ENCODE assay signal across 17 cellular contexts in genomic region chr19:6229951-6230712, GRCh38. TPM values are rescaled to one million over a fixed set of nuclear protein-coding genes. Genes with fewer than 3 reads are reported as not detected.
A peak's percentile ranks its signal among the peaks of the same experiment; 100 is the strongest.
DNase-seq lines count a peak whose midpoint lies in the region; ATAC-seq and TF ChIP-seq lines count a peak whose summit lies in the region.
"Had no signal": no experiment of that assay in that cellular context is flagged by ENCODE, and none has a peak within 500 bp of the region (broad histone marks: within the 10 kb centered on the region; RNA-seq: fewer than 3 reads in every experiment).

No MANE protein-coding gene starts in this region.

- H2AFZ ChIP-seq in osteoblast (ENCODE audit: low read length) (no peak overlapping the region), PC-9 (no peak overlapping the region)
- H2AFZ ChIP-seq: parathyroid adenoma had no signal

- no peak for ATAC-seq in CD4-positive, CD25-positive, alpha-beta regulatory T cell (ENCODE audit: low read depth in 2 of 2)

- H3K36me3 ChIP-seq in CD4-positive, CD25-positive, alpha-beta regulatory T cell (ENCODE audit: control insufficient read depth, insufficient read depth, low read length): peaks cover 23% of the 10 kb centered on the region
- no peaks in the 10 kb centered on the region; the same call in none of the 2 replicates for H3K36me3 ChIP-seq in H7 (replicated peaks; ENCODE audit: control insufficient read depth, insufficient read depth, low read length)
- H3K36me3 ChIP-seq in osteoblast (ENCODE audit: insufficient read depth, low read length): peaks cover 26% of the 10 kb centered on the region
- no peaks in the 10 kb centered on the region for H3K36me3 ChIP-seq in PC-9 (ENCODE audit: low read depth)

- peak overlapping the region in 2 of 3 donors; percentile 33 to 86 for H3K27ac Mint-ChIP-seq in CD4-positive, CD25-positive, alpha-beta regulatory T cell
- H3K27ac Mint-ChIP-seq: activated naive CD8-positive, alpha-beta T cell treated with anti-CD3 and anti-CD28 coated beads for 36 hours; activated T-helper 2 cell treated with anti-CD3 and anti-CD28 coated beads, Interferon-gamma antibody, Interleukin-2, Interleukin-4, amounts not matched to agents 10 μg/mL and 5 μg/mL and 100 μg/mL, durations not matched to agents 14 hours and 24 hours and 36 hours had no signal

- H3K9me3 ChIP-seq in CD4-positive, CD25-positive, alpha-beta regulatory T cell (ENCODE audit: control insufficient read depth in 2 of 2, low read length in 2 of 2): no peaks in the 10 kb centered on the region
- H3K9me3 ChIP-seq in osteoblast (ENCODE audit: low read depth, low read length): no peaks in the 10 kb centered on the region
- H3K9me3 ChIP-seq in PC-9 (ENCODE audit: insufficient read depth, low read depth): no peaks in the 10 kb centered on the region
- H3K9me3 ChIP-seq: SK-N-SH, suprapubic skin, vagina had no signal

- H3K4me1 ChIP-seq in CD4-positive, CD25-positive, alpha-beta regulatory T cell (ENCODE audit: control insufficient read depth, insufficient read depth, low read length, poor library complexity, severe bottlenecking): no peaks in the 10 kb centered on the region
- H3K4me1 ChIP-seq in osteoblast (ENCODE audit: insufficient read depth, low read length) (peaks cover 33% of the 10 kb centered on the region), PC-9 (replicated peaks; ENCODE audit: insufficient read depth) (no peaks in the 10 kb centered on the region)

- H4K20me1 ChIP-seq in osteoblast (ENCODE audit: insufficient read depth, low read length): peaks cover 54% of the 10 kb centered on the region
- H4K20me1 ChIP-seq in PC-9 (ENCODE audit: insufficient read depth): no peaks in the 10 kb centered on the region; the same call in 1 of the 2 replicates

- H3K4me2 ChIP-seq in osteoblast (ENCODE audit: insufficient read depth, low read length): no peak overlapping the region
- H3K4me2 ChIP-seq in PC-9: no peak overlapping the region
- H3K4me2 ChIP-seq: SK-N-SH had no signal

- POLR2A ChIA-PET in PC-9 (lab: Charles Lee; ENCODE audit: unreplicated experiment): no interaction called here

- no peak overlapping the region for H3K4me3 ChIP-seq in CD4-positive, CD25-positive, alpha-beta regulatory T cell (ENCODE audit: low read depth, low read length)
- no peak overlapping the region for H3K4me3 ChIP-seq in H7 (ENCODE audit: insufficient read depth, low read depth, low read length)
- no peak overlapping the region for H3K4me3 ChIP-seq in epithelial cell of esophagus (ENCODE audit: low read length)
- no peak overlapping the region for H3K4me3 ChIP-seq in osteoblast (ENCODE audit: insufficient read depth, low read length)
- no peak overlapping the region for H3K4me3 ChIP-seq in PC-9
- H3K4me3 ChIP-seq: suprapubic skin, vagina had no signal

- peaks cover 0 to 2% (median 0%) of the 10 kb centered on the region in 7 donors for H3K9me3 Mint-ChIP-seq in CD4-positive, CD25-positive, alpha-beta regulatory T cell
- H3K9me3 Mint-ChIP-seq: activated naive CD8-positive, alpha-beta T cell treated with anti-CD3 and anti-CD28 coated beads for 36 hours; activated T-helper 2 cell treated with anti-CD3 and anti-CD28 coated beads, Interferon-gamma antibody, Interleukin-2, Interleukin-4, amounts not matched to agents 10 μg/mL and 5 μg/mL and 100 μg/mL, durations not matched to agents 14 hours and 24 hours and 36 hours; naive B cell had no signal

- H3K27me3 Mint-ChIP-seq in CD4-positive, CD25-positive, alpha-beta regulatory T cell: no peaks in the 10 kb centered on the region
- H3K27me3 Mint-ChIP-seq: activated naive CD8-positive, alpha-beta T cell treated with anti-CD3 and anti-CD28 coated beads for 36 hours; naive B cell had no signal

- DNase-seq in CD4-positive, CD25-positive, alpha-beta regulatory T cell: no peak
- DNase-seq in H7: peak; percentile 48
- DNase-seq in epithelial cell of esophagus (ENCODE audit: low read depth): peak; percentile 25
- DNase-seq in osteoblast (ENCODE audit: insufficient read length, low spot score, missing footprints): peak; percentile 30
- no peak for DNase-seq in GM13977 (ENCODE audit: low spot score)
- DNase-seq in cerebellar cortex (ENCODE audit: low spot score): no peak
- DNase-seq in PC-9: no peak
- DNase-seq: activated CD8-positive, alpha-beta memory T cell treated with anti-CD3 and anti-CD28 coated beads, Interleukin-2, amount 50 U/mL, for 48 hours; activated naive CD8-positive, alpha-beta T cell treated with anti-CD3 and anti-CD28 coated beads for 36 hours; naive B cell; NCI-H510A; SK-N-SH had no signal

- no peak overlapping the region for H3K4me3 Mint-ChIP-seq in CD4-positive, CD25-positive, alpha-beta regulatory T cell
- H3K4me3 Mint-ChIP-seq: activated naive CD8-positive, alpha-beta T cell treated with anti-CD3 and anti-CD28 coated beads for 36 hours had no signal

- H3K9me2 ChIP-seq in PC-9 (ENCODE audit: insufficient read depth): no peaks in the 10 kb centered on the region
- H3K9me2 ChIP-seq: SK-N-SH had no signal

- H3F3A ChIP-seq in PC-9 (ENCODE audit: insufficient read depth, low read depth): no peaks in the 10 kb centered on the region

- H3K27ac ChIP-seq in CD4-positive, CD25-positive, alpha-beta regulatory T cell (ENCODE audit: insufficient read depth, low read length, poor library complexity, severe bottlenecking): no peak overlapping the region
- no peak overlapping the region for H3K27ac ChIP-seq in osteoblast (ENCODE audit: low read depth, low read length)
- no peak overlapping the region for H3K27ac ChIP-seq in PC-9
- H3K27ac ChIP-seq: parathyroid adenoma, suprapubic skin, vagina, VCaP had no signal

- TF ChIP-seq CTCF in epithelial cell of esophagus (IDR thresholded peaks at IDR 0.05; ENCODE audit: insufficient read depth, low read depth, low read length, missing control alignments) (no peak), osteoblast (IDR thresholded peaks at IDR 0.05; ENCODE audit: extremely low read depth, low read depth, low read length) (no peak), GM13977 (IDR thresholded peaks at IDR 0.05; ENCODE audit: extremely low read depth, insufficient read depth, missing control alignments) (no peak), PC-9 (conservative IDR thresholded peaks at IDR 0.05) (no peak)

- CTCF ChIA-PET in PC-9 (lab: Charles Lee): no interaction called here

- in situ Hi-C loops in GM13977 (cut with MboI; ENCODE audit: low pct_unique_long_range_greater_than_20kb, low sequenced_read_pairs, unreplicated experiment): no loop called here

- intact Hi-C loops in PC-9 (cut with micrococcal nuclease; ENCODE audit: unreplicated experiment): no loop called here

- H3K4me1 Mint-ChIP-seq in CD4-positive, CD25-positive, alpha-beta regulatory T cell: peaks cover 0 to 20% (median 6%) of the 10 kb centered on the region in 4 donors

- H3K36me3 Mint-ChIP-seq in CD4-positive, CD25-positive, alpha-beta regulatory T cell: peaks cover 17% of the 10 kb centered on the region

- BruUV-seq in PC-9 (replicated peaks; lab: Mats Ljungman, UMichigan): no TSS peak

- H3K79me2 ChIP-seq in osteoblast (ENCODE audit: insufficient read depth, low read length) (peaks cover 74% of the 10 kb centered on the region), PC-9 (ENCODE audit: low read depth) (no peaks in the 10 kb centered on the region)

- no peaks in the 10 kb centered on the region for H3K27me3 ChIP-seq in CD4-positive, CD25-positive, alpha-beta regulatory T cell (ENCODE audit: control insufficient read depth, insufficient read depth, low read length)
- no peaks in the 10 kb centered on the region for H3K27me3 ChIP-seq in H7 (ENCODE audit: control insufficient read depth, insufficient read depth, low read length)
- H3K27me3 ChIP-seq in osteoblast (ENCODE audit: insufficient read depth, low read length): no peaks in the 10 kb centered on the region
- no peaks in the 10 kb centered on the region for H3K27me3 ChIP-seq in PC-9 (ENCODE audit: insufficient read depth, low read depth)
- H3K27me3 ChIP-seq: suprapubic skin, vagina had no signal

RNA-seq across cellular contexts. Expression of gene MLLT1, which starts 49.6 kb away (rescaled TPM):
- 35.6 TPM for total RNA-seq in CD4-positive, CD25-positive, alpha-beta regulatory T cell
- polyA plus RNA-seq in CD4-positive, CD25-positive, alpha-beta regulatory T cell: under 1 TPM; 0.45 to 0.79 (median 0.58) TPM
- 16.1 and 17.3 TPM in 2 replicates for total RNA-seq in H7 (2014; rRNA removed; shearing (Covaris generic))
- 14.7 and 15.9 TPM in 2 replicates for total RNA-seq in osteoblast
- total RNA-seq in PC-9 (2021): 36.8 and 44.2 TPM in 2 replicates

Comparison
In these comparisons a context has a peak if more than half of its experiments do, and no peak if none do; other contexts are left out.
1. DNase-seq: peak in H7 (single experiment), epithelial cell of esophagus (single experiment) and osteoblast (single experiment); none in CD4-positive, CD25-positive, alpha-beta regulatory T cell (0 of 3), GM13977 (single experiment), cerebellar cortex (single experiment) and PC-9 (0 of 2).